17 cellular contexts compared by ENCODE assay signal in the genomic region with DNA sequence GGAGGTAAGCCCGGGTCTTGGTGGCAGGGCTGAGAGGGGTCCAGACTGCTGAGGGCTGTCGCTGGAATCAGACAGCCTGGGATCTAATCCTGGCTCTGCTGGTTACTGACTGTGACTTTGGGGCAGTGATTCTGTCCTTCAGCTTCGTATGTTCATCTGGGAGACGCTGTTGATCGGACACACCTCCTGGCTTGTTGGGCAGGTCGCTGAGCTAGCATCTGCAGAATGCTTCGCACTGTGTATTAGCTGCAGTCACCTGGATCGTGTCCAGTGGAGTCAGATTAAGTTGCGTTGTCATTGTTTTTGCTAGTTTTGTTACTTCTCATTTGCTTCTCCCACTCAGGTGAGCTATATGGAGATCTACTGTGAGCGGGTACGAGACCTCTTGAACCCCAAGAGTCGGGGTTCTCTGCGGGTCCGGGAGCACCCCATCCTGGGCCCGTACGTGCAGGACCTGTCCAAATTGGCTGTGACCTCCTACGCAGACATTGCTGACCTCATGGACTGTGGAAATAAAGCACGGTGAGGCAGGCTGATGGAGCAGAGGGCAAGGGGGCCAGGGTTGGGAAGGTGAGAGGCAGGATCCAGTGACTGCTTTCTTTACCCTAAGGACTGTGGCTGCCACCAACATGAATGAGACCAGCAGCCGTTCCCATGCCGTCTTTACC. TPM values are rescaled to one million over a fixed set of nuclear protein-coding genes. Genes with fewer than 3 reads are reported as not detected.
"Had no signal": no experiment of that assay in that cellular context is flagged by ENCODE, and none has a peak within 500 bp of the region (broad histone marks: within the 10 kb centered on the region; RNA-seq: fewer than 3 reads in every experiment).

No MANE protein-coding gene starts in this region.

- H3K27ac ChIP-seq: epithelial cell of prostate, esophagus squamous epithelium, sigmoid colon, suprapubic skin, thyroid gland, upper lobe of left lung, uterus had no signal

- DNase-seq: cortex of kidney; effector memory CD4-positive, alpha-beta T cell; esophagus squamous epithelium; foreskin fibroblast; left colon; naive thymus-derived CD4-positive, alpha-beta T cell; occipital lobe; sigmoid colon; small intestine; stimulated activated CD4-positive, alpha-beta T cell treated with anti-CD3 and anti-CD28 coated beads, Interleukin-12 subunit alpha, Interleukin-12 subunit beta, amount 100 ng/mL, for 4 hours; stimulated activated naive CD4-positive, alpha-beta T cell; thyroid gland; upper lobe of left lung; uterus had no signal

- H3K4me3 ChIP-seq: esophagus squamous epithelium, sigmoid colon, suprapubic skin, thyroid gland, upper lobe of left lung, uterus had no signal

- H3K27me3 ChIP-seq: esophagus squamous epithelium, sigmoid colon, suprapubic skin, thyroid gland, upper lobe of left lung, uterus had no signal

- H3K9me3 ChIP-seq: esophagus squamous epithelium, sigmoid colon, suprapubic skin, thyroid gland, upper lobe of left lung, uterus had no signal

- H3K36me3 ChIP-seq: uterus had no signal

RNA-seq across cellular contexts. Expression of a gene that starts 4.9 kb away (rescaled TPM):
- total RNA-seq: mononuclear cell had no signal

RNA-seq across cellular contexts. Expression of a gene that starts 33.0 kb away (rescaled TPM):
- total RNA-seq: mononuclear cell, occipital lobe, sigmoid colon had no signal
